Comparison of ENCODE assay signal across 8 cellular contexts in the genomic region with DNA sequence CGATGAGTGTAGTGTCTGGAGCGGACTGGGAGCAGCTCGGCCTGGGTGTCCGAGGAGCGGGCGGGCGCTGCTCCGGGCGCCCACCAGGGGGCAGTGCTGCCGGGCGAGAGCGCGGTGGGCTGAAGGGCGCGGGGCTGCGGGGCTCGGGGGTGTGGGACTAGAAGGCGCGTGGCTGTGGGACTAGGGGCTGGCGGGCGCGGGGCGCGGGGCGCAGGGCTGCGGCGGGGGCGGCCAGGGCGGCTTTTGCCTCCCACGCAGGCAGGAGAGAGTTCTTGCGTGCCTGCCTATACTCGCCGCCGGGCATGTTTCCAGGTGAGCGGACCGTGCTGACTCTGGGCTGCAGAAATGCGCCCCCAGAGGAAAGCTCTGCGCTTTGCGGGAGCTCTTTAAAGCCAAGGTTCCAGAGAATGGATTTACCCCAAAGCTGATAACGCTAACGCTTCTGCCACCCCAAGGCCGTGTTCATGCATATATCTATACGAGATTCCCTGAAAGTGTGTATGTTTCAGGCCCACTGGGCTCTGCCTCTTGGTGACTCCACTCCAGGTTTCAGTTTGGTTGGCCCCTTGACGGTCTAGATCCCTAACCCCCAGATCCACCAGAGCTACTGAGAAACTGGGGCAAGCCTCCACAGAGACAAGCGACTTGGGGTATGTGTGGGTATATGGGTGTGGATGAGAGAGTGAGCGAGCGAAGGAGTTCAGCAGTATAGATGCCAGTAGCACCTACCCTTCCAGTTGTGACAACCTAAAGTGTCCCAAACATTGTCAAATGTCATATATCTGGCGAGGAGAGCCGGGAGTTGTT. TPM values are rescaled to one million over a fixed set of nuclear protein-coding genes. Genes with fewer than 3 reads are reported as not detected.
DNase-seq lines count a peak whose midpoint lies in the region; ATAC-seq and TF ChIP-seq lines count a peak whose summit lies in the region.

No MANE protein-coding gene starts in this region.

- H3K9me3 ChIP-seq in SU-DHL-6 (ENCODE audit: insufficient read depth, low read length) (no peaks in the 10 kb centered on the region), prostate gland (no peaks in the 10 kb centered on the region), upper lobe of left lung (no peaks in the 10 kb centered on the region)

- peak overlapping the region; percentile 48 for H3K4me2 ChIP-seq in SU-DHL-6 (ENCODE audit: low read depth, low read length, poor library complexity, severe bottlenecking)

- H2AFZ ChIP-seq in SU-DHL-6 (ENCODE audit: low read depth, low read length, severe bottlenecking), result peak overlapping the region; percentile 44

- H3K4me1 ChIP-seq in prostate gland (replicated peaks) (no peaks in the 10 kb centered on the region), upper lobe of left lung (peaks cover 0 to 11% (median 7%) of the 10 kb centered on the region in 4 donors)

- DNase-seq in D341Med (ENCODE audit: low spot score) (peak; percentile 95), HT1080 (ENCODE audit: low read depth) (peak; percentile 48), left ventricle myocardium superior (peak; percentile 85), prostate gland (ENCODE audit: low spot score) (peak; percentile 49), upper lobe of left lung (peak; percentile 70 to 94)
- peak; percentile 52 for DNase-seq in activated naive CD8-positive, alpha-beta T cell treated with anti-CD3 and anti-CD28 coated beads, Interleukin-2, amount 50 U/mL, for 16 hours (ENCODE audit: low read depth, low spot score)

- no peaks in the 10 kb centered on the region for H3F3A ChIP-seq in SU-DHL-6 (ENCODE audit: insufficient read depth)

- TF ChIP-seq CTCF in SU-DHL-6 (IDR thresholded peaks at IDR 0.05; ENCODE audit: insufficient read depth, low read length, poor library complexity, severe bottlenecking), result peak; percentile 99
- peak; percentile 59 to 76 (median 68) for TF ChIP-seq CTCF in prostate gland (IDR thresholded peaks at IDR 0.05)
- peak; percentile 81 to 92 (median 86) for TF ChIP-seq CTCF in upper lobe of left lung (IDR thresholded peaks at IDR 0.05)

- no peak for TF ChIP-seq EP300 in upper lobe of left lung (IDR thresholded peaks at IDR 0.05)

- ATAC-seq in GM21381 (IDR thresholded peaks at IDR 0.05; ENCODE audit: unreplicated experiment) (peak; percentile 91), left ventricle myocardium superior (peak; percentile 97), upper lobe of left lung (ENCODE audit: low FRiP score in 2 of 2) (peak; percentile 81 to 94)

- TF ChIP-seq POLR2A in prostate gland (IDR thresholded peaks at IDR 0.05), result no peak
- no peak for TF ChIP-seq POLR2A in upper lobe of left lung (IDR thresholded peaks at IDR 0.05)

- H3K79me2 ChIP-seq in SU-DHL-6 (ENCODE audit: insufficient read depth, low read length), result no peaks in the 10 kb centered on the region

- H3K4me3 ChIP-seq in SU-DHL-6 (ENCODE audit: insufficient read depth, low read length, poor library complexity, severe bottlenecking) (peak overlapping the region; percentile 56), prostate gland (peak overlapping the region; percentile 48 to 50), upper lobe of left lung (peak overlapping the region; percentile 30 to 71 (median 56))

- no peaks in the 10 kb centered on the region for H4K20me1 ChIP-seq in SU-DHL-6 (ENCODE audit: low read depth, low read length)

- intact Hi-C loops in left ventricle myocardium superior (cut with micrococcal nuclease), result no loop called here
- intact Hi-C loops in prostate gland (cut with DNase I), result no loop called here

- H3K36me3 ChIP-seq in SU-DHL-6 (ENCODE audit: low read length), result no peaks in the 10 kb centered on the region
- H3K36me3 ChIP-seq in prostate gland, result no peaks in the 10 kb centered on the region
- no peaks in the 10 kb centered on the region for H3K36me3 ChIP-seq in upper lobe of left lung

- no peaks in the 10 kb centered on the region for H3K9me2 ChIP-seq in SU-DHL-6 (replicated peaks; ENCODE audit: insufficient read depth, low read length)

- H3K27me3 ChIP-seq in SU-DHL-6 (ENCODE audit: low read length) (no peaks in the 10 kb centered on the region), prostate gland (replicated peaks; ENCODE audit: insufficient read depth) (no peaks in the 10 kb centered on the region), upper lobe of left lung (no peaks in the 10 kb centered on the region)

- H3K27ac ChIP-seq in SU-DHL-6 (ENCODE audit: low read depth, low read length), result no peak overlapping the region
- no peak overlapping the region for H3K27ac ChIP-seq in prostate gland
- peak overlapping the region in 1 of 4 donors; percentile 66 for H3K27ac ChIP-seq in upper lobe of left lung

- peak overlapping the region; percentile 51; the same call in 1 of the 2 replicates for H3K9ac ChIP-seq in SU-DHL-6 (ENCODE audit: low read length)

- 15% methylated on average over 48 of the region's 49 CpGs for WGBS in prostate gland
- 28 to 85% methylated on average over 6 to 24 of the region's 49 CpGs for WGBS in upper lobe of left lung, 2 donors

RNA-seq across cellular contexts. Expression of a gene that starts 56.2 kb away (rescaled TPM):
- total RNA-seq in HT1080 (2014; rRNA removed; shearing (Covaris generic)), result 2.2 and 2.4 TPM in 2 replicates
- 1.4 and 2.0 TPM in 2 replicates for polyA plus RNA-seq in HT1080 (2015; cell fraction: cytosol; rRNA removed)
- polyA plus RNA-seq in HT1080 (2015; cell fraction: nucleus; rRNA removed), result 4.1 and 6.1 TPM in 2 replicates
- total RNA-seq in left ventricle myocardium superior (3.4 TPM), prostate gland (10 to 100 TPM; 11.1 to 14.0 TPM), upper lobe of left lung (1 to 10 TPM; 3.2 to 9.4 (median 4.5) TPM)
